25 cellular contexts compared by ENCODE assay signal in genomic region chr5:122300968-122301367, GRCh38. TPM values are rescaled to one million over a fixed set of nuclear protein-coding genes. Genes with fewer than 3 reads are reported as not detected.
"Had no signal": no experiment of that assay in that cellular context is flagged by ENCODE, and none has a peak within 500 bp of the region (broad histone marks: within the 10 kb centered on the region; RNA-seq: fewer than 3 reads in every experiment).

No MANE protein-coding gene starts in this region.

- H3K27ac Mint-ChIP-seq: dendritic cell treated with granulocyte-macrophage colony-stimulating factor and Interleukin-4, amounts not matched to agents 40 ng/mL and 50 ng/mL, for 4 days; endodermal cell; naive thymus-derived CD8-positive, alpha-beta T cell; progenitor cell of endocrine pancreas; stimulated activated effector memory CD8-positive, alpha-beta T cell treated with anti-CD3 and anti-CD28 coated beads, Interleukin-12 subunit alpha, Interleukin-12 subunit beta, amount 100 ng/mL, for 72 hours had no signal

- H3K4me3 ChIP-seq: colonic mucosa, esophagus muscularis mucosa, heart right ventricle, left lung, right atrium auricular region, thoracic aorta, tibial nerve, upper lobe of left lung had no signal

- H3K27ac ChIP-seq: colonic mucosa, esophagus muscularis mucosa, heart right ventricle, left lung, neutrophil, parathyroid adenoma, right atrium auricular region, thoracic aorta, tibial nerve, upper lobe of left lung had no signal

- ATAC-seq: heart right ventricle; left cardiac atrium; left lung; naive thymus-derived CD8-positive, alpha-beta T cell; sciatic nerve; stimulated activated effector memory CD8-positive, alpha-beta T cell treated with anti-CD3 and anti-CD28 coated beads, Interleukin-12 subunit alpha, Interleukin-12 subunit beta, amount 100 ng/mL, for 72 hours had no signal

- H3K36me3 ChIP-seq: colonic mucosa, esophagus muscularis mucosa, heart right ventricle, left lung, neutrophil, right atrium auricular region, thoracic aorta, tibial nerve, upper lobe of left lung had no signal

- H3K9me3 Mint-ChIP-seq: dendritic cell treated with granulocyte-macrophage colony-stimulating factor and Interleukin-4, amounts not matched to agents 40 ng/mL and 50 ng/mL, for 4 days; endodermal cell had no signal

- H3K9ac ChIP-seq: parathyroid adenoma had no signal

- H3K9me3 ChIP-seq: colonic mucosa, esophagus muscularis mucosa, heart right ventricle, left lung, neutrophil, right atrium auricular region, thoracic aorta, tibial nerve, upper lobe of left lung had no signal

- DNase-seq: colonic mucosa; effector CD8-positive, alpha-beta T cell; endodermal cell; foreskin melanocyte; glutamatergic neuron; heart right ventricle; hippocampal formation; left cardiac atrium; left lung; mammary epithelial cell; naive thymus-derived CD8-positive, alpha-beta T cell; stimulated activated CD4-positive, alpha-beta T cell treated with anti-CD3 and anti-CD28 coated beads, Interleukin-2, amount 100 ng/mL, for 24 hours; stimulated activated CD4-positive, alpha-beta T cell treated with anti-CD3 and anti-CD28 coated beads, Interleukin-4, amount 100 ng/mL, for 24 hours; stimulated activated naive CD4-positive, alpha-beta T cell treated with Interleukin-2 at 50 U/mL for 16 hours; upper lobe of left lung had no signal

- H3K4me1 ChIP-seq: colonic mucosa, left lung, parathyroid adenoma, right atrium auricular region, tibial nerve, upper lobe of left lung had no signal

- H3K79me2 ChIP-seq: parathyroid adenoma had no signal

- H2AFZ ChIP-seq: parathyroid adenoma had no signal

- H3K27me3 ChIP-seq: colonic mucosa, esophagus muscularis mucosa, left lung, neutrophil, right atrium auricular region, tibial nerve, upper lobe of left lung had no signal

- H3K4me1 Mint-ChIP-seq: endodermal cell; naive thymus-derived CD8-positive, alpha-beta T cell; stimulated activated effector memory CD8-positive, alpha-beta T cell treated with anti-CD3 and anti-CD28 coated beads, Interleukin-12 subunit alpha, Interleukin-12 subunit beta, amount 100 ng/mL, for 72 hours had no signal

- H3K4me3 Mint-ChIP-seq: dendritic cell treated with granulocyte-macrophage colony-stimulating factor and Interleukin-4, amounts not matched to agents 40 ng/mL and 50 ng/mL, for 4 days; endodermal cell; naive thymus-derived CD8-positive, alpha-beta T cell; stimulated activated effector memory CD8-positive, alpha-beta T cell treated with anti-CD3 and anti-CD28 coated beads, Interleukin-12 subunit alpha, Interleukin-12 subunit beta, amount 100 ng/mL, for 72 hours had no signal

- H3K27me3 Mint-ChIP-seq: dendritic cell treated with granulocyte-macrophage colony-stimulating factor and Interleukin-4, amounts not matched to agents 40 ng/mL and 50 ng/mL, for 4 days had no signal

- H3K36me3 Mint-ChIP-seq: naive thymus-derived CD8-positive, alpha-beta T cell; stimulated activated effector memory CD8-positive, alpha-beta T cell treated with anti-CD3 and anti-CD28 coated beads, Interleukin-12 subunit alpha, Interleukin-12 subunit beta, amount 100 ng/mL, for 72 hours had no signal

RNA-seq across cellular contexts. Expression of gene SNCAIP, which starts 11.1 kb away (rescaled TPM):
- polyA plus RNA-seq: mammary epithelial cell; naive thymus-derived CD8-positive, alpha-beta T cell had no signal
